ENCODE assay signal across 14 cellular contexts in genomic region chr16:23395732-23396131, GRCh38. TPM values are rescaled to one million over a fixed set of nuclear protein-coding genes. Genes with fewer than 3 reads are reported as not detected.
DNase-seq lines count a peak whose midpoint lies in the region; ATAC-seq and TF ChIP-seq lines count a peak whose summit lies in the region.
"Had no signal": no experiment of that assay in that cellular context is flagged by ENCODE, and none has a peak within 500 bp of the region (broad histone marks: within the 10 kb centered on the region; RNA-seq: fewer than 3 reads in every experiment).

No MANE protein-coding gene starts in this region.

- no peak overlapping the region for H2BK20ac ChIP-seq in IMR-90 (ENCODE audit: low read depth, low read length)

- no peaks in the 10 kb centered on the region for H3K9me3 ChIP-seq in IMR-90 (ENCODE audit: control insufficient read depth, insufficient read depth, low read length)
- H3K9me3 ChIP-seq in WERI-Rb-1 (ENCODE audit: severe bottlenecking) = no peaks in the 10 kb centered on the region
- H3K9me3 ChIP-seq in neuronal stem cell (replicated peaks in 1 of 2; ENCODE audit: control insufficient read depth in 2 of 2, insufficient read depth in 1 of 2, low read depth in 1 of 2, low read length in 2 of 2) = no peaks in the 10 kb centered on the region
- H3K9me3 ChIP-seq in OCI-LY7 (ENCODE audit: low read length) = no peaks in the 10 kb centered on the region
- H3K9me3 ChIP-seq: HAP-1 had no signal

- H3K4me1 ChIP-seq in IMR-90 (ENCODE audit: control insufficient read depth, insufficient read depth, low read length) (peaks cover 1% of the 10 kb centered on the region; the same call in 1 of the 2 replicates), neuronal stem cell (ENCODE audit: control insufficient read depth in 2 of 2, insufficient read depth in 1 of 2, low read depth in 1 of 2, low read length in 2 of 2) (peaks cover 11 to 15% of the 10 kb centered on the region in 2 donors), OCI-LY7 (ENCODE audit: insufficient read depth, low read length, poor library complexity, severe bottlenecking) (peaks cover 12% of the 10 kb centered on the region)

- POLR2A ChIA-PET in IMR-90 (lab: Charles Lee; ENCODE audit: unreplicated experiment) (no interaction called here), OCI-LY7 (lab: Charles Lee) (no interaction called here)

- no peaks in the 10 kb centered on the region for H3K9me2 ChIP-seq in OCI-LY7 (ENCODE audit: insufficient read depth, low read length)

- no peak overlapping the region for H3K23ac ChIP-seq in IMR-90 (ENCODE audit: low read depth, low read length)
- peak overlapping the region; percentile 75 for H3K23ac ChIP-seq in neuronal stem cell (ENCODE audit: low read depth, low read length, poor library complexity)

- H2AK5ac ChIP-seq in IMR-90 (ENCODE audit: low read depth, low read length) = no peak overlapping the region
- no peak overlapping the region for H2AK5ac ChIP-seq in neuronal stem cell (ENCODE audit: low read depth, low read length)

- no peak overlapping the region for H3K56ac ChIP-seq in IMR-90 (ENCODE audit: extremely low read depth, insufficient read depth, low read length)

- H3K79me1 ChIP-seq in IMR-90 (ENCODE audit: low read depth in 1 of 2, low read length in 2 of 2) = no peaks in the 10 kb centered on the region
- no peaks in the 10 kb centered on the region for H3K79me1 ChIP-seq in neuronal stem cell (ENCODE audit: low read depth, low read length)

- H3K14ac ChIP-seq in IMR-90 (replicated peaks; ENCODE audit: low read depth, low read length) = no peak overlapping the region
- no peak overlapping the region for H3K14ac ChIP-seq in neuronal stem cell (ENCODE audit: low read length)

- H2BK5ac ChIP-seq in IMR-90 (ENCODE audit: low read depth, low read length, poor library complexity, severe bottlenecking) (no peak overlapping the region), neuronal stem cell (ENCODE audit: low read length) (no peak overlapping the region)

- H3K4ac ChIP-seq in IMR-90 (ENCODE audit: low read depth, low read length) (no peak overlapping the region), neuronal stem cell (ENCODE audit: low read length) (no peak overlapping the region)

- dilution Hi-C loops in IMR-90 (cut with HindIII; ENCODE audit: low sequenced_read_pairs, unreplicated experiment) = no loop called here

- no CpG with 5 or more reads among the region's 6 CpGs for WGBS in IMR-90 (ENCODE audit: extremely low coverage in 2 of 2, insufficient read length in 1 of 2), 2 experiments
- no CpG with 5 or more reads among the region's 6 CpGs for WGBS in neuronal stem cell (ENCODE audit: extremely low coverage in 2 of 2, insufficient read length in 2 of 2, insufficient replicate concordance in 1 of 2), 2 donors

- H4K20me1 ChIP-seq in IMR-90 (ENCODE audit: insufficient read depth, low read length) = no peaks in the 10 kb centered on the region
- H4K20me1 ChIP-seq in OCI-LY7 (ENCODE audit: insufficient read depth, low read length) = no peaks in the 10 kb centered on the region

- intact Hi-C loops in IMR-90 (cut with micrococcal nuclease) (no loop called here), OCI-LY7 (cut with micrococcal nuclease; ENCODE audit: unreplicated experiment) (no loop called here), left cardiac atrium (cut with DNase I) (no loop called here)

- no peaks in the 10 kb centered on the region for H3K79me2 ChIP-seq in OCI-LY7 (ENCODE audit: insufficient read depth, low read depth, low read length)

- DNase-seq in G401 (ENCODE audit: low spot score) (peak; percentile 38), IMR-90 (no peak), WERI-Rb-1 (peak; percentile 45), neuronal stem cell (ENCODE audit: low spot score) (no peak), OCI-LY7 (ENCODE audit: low spot score) (no peak), left cardiac atrium (no peak), erythroblast (lab: John Stamatoyannopoulos, UW) (no peak)
- DNase-seq: Calu3; CD4-positive, alpha-beta T cell; DMS 273 treated with DMSO at 0.1 percent for 48 hours; GOT3; HFFc6 had no signal

- H3K18ac ChIP-seq in IMR-90 (ENCODE audit: low read depth, low read length) = no peak overlapping the region
- no peak overlapping the region for H3K18ac ChIP-seq in neuronal stem cell (ENCODE audit: low read length)

- H3K27me3 ChIP-seq in IMR-90 (ENCODE audit: control insufficient read depth, insufficient read depth, low read length) (no peaks in the 10 kb centered on the region), WERI-Rb-1 (ENCODE audit: insufficient read depth, low read depth, severe bottlenecking) (no peaks in the 10 kb centered on the region), neuronal stem cell (ENCODE audit: control insufficient read depth in 3 of 3, insufficient read depth in 3 of 3, low read depth in 1 of 3, low read length in 3 of 3) (no peaks in the 10 kb centered on the region)

- TF ChIP-seq CTCF in IMR-90 (conservative IDR thresholded peaks at IDR 0.05; ENCODE audit: low read depth, low read length) (no peak), WERI-Rb-1 (IDR thresholded peaks at IDR 0.05; ENCODE audit: low read depth, low read length) (no peak), OCI-LY7 (conservative IDR thresholded peaks at IDR 0.05; ENCODE audit: low read length) (no peak)

- H2AK9ac ChIP-seq in IMR-90 (replicated peaks; ENCODE audit: low read depth, low read length, poor library complexity) = peak overlapping the region; percentile 15

- CTCF ChIA-PET in IMR-90 (lab: Yijun Ruan, JAX) = no interaction called here
- CTCF ChIA-PET in OCI-LY7 (lab: Charles Lee; ENCODE audit: unreplicated experiment) = no interaction called here

- BruUV-seq in IMR-90 (replicated peaks; lab: Mats Ljungman, UMichigan) = no TSS peak
- BruUV-seq in OCI-LY7 (replicated peaks; lab: Mats Ljungman, UMichigan) = no TSS peak

- no peak overlapping the region for H3K4me3 ChIP-seq in IMR-90 (ENCODE audit: insufficient read depth, low read depth, low read length)
- H3K4me3 ChIP-seq in WERI-Rb-1 (ENCODE audit: low read depth, low read length) = no peak overlapping the region
- H3K4me3 ChIP-seq in neuronal stem cell (ENCODE audit: low read length in 2 of 2) = no peak overlapping the region
- no peak overlapping the region for H3K4me3 ChIP-seq in OCI-LY7 (ENCODE audit: low read depth, low read length, poor library complexity, severe bottlenecking)
- H3K4me3 ChIP-seq: GM12878, HAP-1 had no signal

- H4K91ac ChIP-seq in IMR-90 (ENCODE audit: insufficient read depth, low read depth, low read length) (no peak overlapping the region), neuronal stem cell (ENCODE audit: low read depth, low read length, poor library complexity) (no peak overlapping the region)

- no peak overlapping the region for H2BK120ac ChIP-seq in IMR-90 (ENCODE audit: low read depth, low read length)
- no peak overlapping the region for H2BK120ac ChIP-seq in neuronal stem cell (ENCODE audit: low read depth, low read length)

- no peak overlapping the region for H4K5ac ChIP-seq in IMR-90 (ENCODE audit: low read depth, low read length)

- H3K4me2 ChIP-seq in IMR-90 (ENCODE audit: low read depth, low read length) = no peak overlapping the region
- no peak overlapping the region for H3K4me2 ChIP-seq in neuronal stem cell (ENCODE audit: insufficient read depth, low read length, poor library complexity, severe bottlenecking)
- no peak overlapping the region for H3K4me2 ChIP-seq in OCI-LY7 (ENCODE audit: low read length)

- H2AFZ ChIP-seq in IMR-90 (replicated peaks; ENCODE audit: low read length, poor library complexity) (no peak overlapping the region), neuronal stem cell (ENCODE audit: low read length) (no peak overlapping the region), OCI-LY7 (ENCODE audit: low read length) (no peak overlapping the region)

- H4K8ac ChIP-seq in IMR-90 (ENCODE audit: low read depth in 2 of 2, low read length in 2 of 2) = no peak overlapping the region
- no peak overlapping the region for H4K8ac ChIP-seq in neuronal stem cell (ENCODE audit: low read depth, low read length)

- in situ Hi-C loops in G401 (cut with HindIII; ENCODE audit: low sequenced_read_pairs) = no loop called here
- in situ Hi-C loops in IMR-90 (cut with MboI; ENCODE audit: low sequenced_read_pairs) = no loop called here

- H2BK12ac ChIP-seq in neuronal stem cell (ENCODE audit: low read length) = no peak overlapping the region

- ATAC-seq in IMR-90 (ENCODE audit: low read depth) = no peak
- no peak for ATAC-seq in left cardiac atrium
- ATAC-seq: GM12878 had no signal

- H3K9ac ChIP-seq in IMR-90 (ENCODE audit: low read depth, low read length) (no peak overlapping the region), neuronal stem cell (ENCODE audit: low read depth, low read length, poor library complexity) (no peak overlapping the region)

- TF ChIP-seq RAD21 in IMR-90 (IDR thresholded peaks at IDR 0.05; ENCODE audit: low read length) = no peak

- H3K27ac ChIP-seq in IMR-90 (ENCODE audit: insufficient read depth, low read length) (no peak overlapping the region), WERI-Rb-1 (no peak overlapping the region), neuronal stem cell (replicated peaks; ENCODE audit: low read length) (no peak overlapping the region), OCI-LY7 (ENCODE audit: low read depth, low read length, poor library complexity, severe bottlenecking) (no peak overlapping the region)

- TF ChIP-seq POLR2A in IMR-90 (IDR thresholded peaks at IDR 0.05; ENCODE audit: low read depth, low read length) (no peak), erythroblast (IDR thresholded peaks at IDR 0.05; ENCODE audit: low read length) (no peak)

- H3K9me1 ChIP-seq in IMR-90 (ENCODE audit: insufficient read depth, low read length) = no peaks in the 10 kb centered on the region; the same call in 1 of the 2 replicates

- H3K36me3 ChIP-seq in IMR-90 (ENCODE audit: control insufficient read depth, insufficient read depth, low read length) (peaks cover 61% of the 10 kb centered on the region), WERI-Rb-1 (peaks cover 17% of the 10 kb centered on the region), neuronal stem cell (replicated peaks in 1 of 2; ENCODE audit: control insufficient read depth in 2 of 2, insufficient read depth in 2 of 2, low read length in 2 of 2) (peaks cover 21 to 57% of the 10 kb centered on the region in 2 donors), OCI-LY7 (ENCODE audit: insufficient read depth, low read length) (peaks cover 11% of the 10 kb centered on the region; the same call in 1 of the 2 replicates)

- no peak overlapping the region for H2BK15ac ChIP-seq in IMR-90 (ENCODE audit: low read depth, low read length)
- no peak overlapping the region for H2BK15ac ChIP-seq in neuronal stem cell (ENCODE audit: low read length)

RNA-seq across cellular contexts. Expression of gene COG7, which starts 57.3 kb away (rescaled TPM):
- 13.3 and 16.4 TPM in 2 replicates for total RNA-seq in G401 (2014; rRNA removed; shearing (Covaris generic))
- total RNA-seq in IMR-90 (2012; rRNA removed) = 25.6 and 28.5 TPM in 2 replicates
- polyA plus RNA-seq in IMR-90 (2012; rRNA removed) = 43.7 and 49.2 TPM in 2 replicates
- polyA plus RNA-seq in IMR-90 (2012; cell fraction: cytosol; rRNA removed) = 22.4 and 39.2 TPM in 2 replicates
- 79.3 and 108 TPM in 2 replicates for polyA plus RNA-seq in IMR-90 (2012; cell fraction: nucleus; rRNA removed; ENCODE audit: low replicate concordance)
- 15.5 TPM for polyA plus RNA-seq in neuronal stem cell (2013, experiment 1 of 2)
- 15.7 TPM for polyA plus RNA-seq in neuronal stem cell (2013, experiment 2 of 2)
- 11.1 and 11.4 TPM in 2 replicates for total RNA-seq in OCI-LY7 (2014; rRNA removed; shearing (Covaris generic))
- 21.0 TPM in 2 replicates for total RNA-seq in OCI-LY7 (2022)
- 10 to 100 TPM; 11.3 TPM for total RNA-seq in left cardiac atrium

Comparison
In these comparisons a context has a peak if more than half of its experiments do, and no peak if none do; other contexts are left out.
1. DNase-seq: peak in G401 (single experiment) and WERI-Rb-1 (single experiment); none in IMR-90 (single experiment), neuronal stem cell (single experiment), OCI-LY7 (single experiment), left cardiac atrium (single experiment) and erythroblast (0 of 2).